Comparison of ENCODE assay signal across 30 cellular contexts in genomic region chr5:180214870-180215737, GRCh38. TPM values are rescaled to one million over a fixed set of nuclear protein-coding genes. Genes with fewer than 3 reads are reported as not detected.
"Had no signal": no experiment of that assay in that cellular context is flagged by ENCODE, and none has a peak within 500 bp of the region (broad histone marks: within the 10 kb centered on the region; RNA-seq: fewer than 3 reads in every experiment).

No MANE protein-coding gene starts in this region.

- H3K4me3 ChIP-seq: Peyer's patch, SJCRH30 had no signal

- FAIRE-seq: astrocyte had no signal

- H3K27me3 ChIP-seq: Peyer's patch, SJCRH30 had no signal

- H3K4me1 Mint-ChIP-seq: activated CD8-positive, alpha-beta memory T cell treated with anti-CD3 and anti-CD28 coated beads, Interleukin-2, amount 10 ng/mL, durations not matched to agents 7 days and 5 days; WTC11 had no signal

- H3K27me3 Mint-ChIP-seq: activated CD8-positive, alpha-beta memory T cell treated with anti-CD3 and anti-CD28 coated beads, Interleukin-2, amount 10 ng/mL, durations not matched to agents 7 days and 5 days had no signal

- H3K27ac Mint-ChIP-seq: activated CD8-positive, alpha-beta memory T cell treated with anti-CD3 and anti-CD28 coated beads, Interleukin-2, amount 10 ng/mL, durations not matched to agents 7 days and 5 days; activated CD8-positive, alpha-beta T cell treated with anti-CD3 and anti-CD28 coated beads, Interleukin-2, amount 10 ng/mL, durations not matched to agents 7 days and 5 days; activated naive CD8-positive, alpha-beta T cell; activated T-cell treated with anti-CD3 and anti-CD28 coated beads, Interleukin-2, amount 50 U/mL, for 24 hours; activated T-helper 1 cell treated with anti-CD3 and anti-CD28 coated beads, Interleukin-12 subunit alpha, Interleukin-12 subunit beta, Interleukin-2, Interleukin-4 antibody, amounts not matched to agents 30 ng/mL and 10 ng/mL and 1 ng/mL, durations not matched to agents 14 hours and 24 hours and 36 hours; brain; WTC11 had no signal

- H3K4me1 ChIP-seq: Peyer's patch, SJCRH30 had no signal

- H3K4me2 ChIP-seq: SK-N-SH had no signal

- H3K36me3 Mint-ChIP-seq: activated CD8-positive, alpha-beta memory T cell treated with anti-CD3 and anti-CD28 coated beads, Interleukin-2, amount 10 ng/mL, durations not matched to agents 7 days and 5 days had no signal

- DNase-seq: activated CD4-positive, alpha-beta T cell treated with anti-CD3 and anti-CD28 coated beads for 48 hours; activated CD4-positive, alpha-beta T cell treated with anti-CD3 and anti-CD28 coated beads, Interleukin-2, amount 50 U/mL, for 4 hours; activated CD4-positive, CD25-positive, alpha-beta regulatory T cell treated with anti-CD3 and anti-CD28 coated beads, Interleukin-2, amount 50 U/mL, for 72 hours; activated CD8-positive, alpha-beta memory T cell treated with anti-CD3 and anti-CD28 coated beads, Interleukin-2, amount 10 ng/mL, durations not matched to agents 7 days and 5 days; activated CD8-positive, alpha-beta T cell treated with anti-CD3 and anti-CD28 coated beads, Interleukin-2, amount 10 ng/mL, durations not matched to agents 7 days and 5 days; activated effector memory CD4-positive, alpha-beta T cell treated with Interleukin-2 at 50 U/mL for 16 hours; activated naive CD4-positive, alpha-beta T cell; activated T-cell treated with anti-CD3 and anti-CD28 coated beads, Interleukin-2, amount 50 U/mL, for 24 hours; amygdala; MM.1S; NCI-H1105; NCI-H1436; NCI-H1694 treated with DMSO at 0.1 percent for 48 hours; NCI-H2029 treated with DMSO at 0.1 percent for 48 hours; NCI-H345; NCI-H510A; NCI-H526 treated with DMSO at 0.1 percent for 48 hours; Peyer's patch; Right ventricle myocardium superior; SJCRH30; SK-N-SH; T-helper 1 cell had no signal

- H3K4me3 Mint-ChIP-seq: activated CD8-positive, alpha-beta memory T cell treated with anti-CD3 and anti-CD28 coated beads, Interleukin-2, amount 10 ng/mL, durations not matched to agents 7 days and 5 days; activated CD8-positive, alpha-beta T cell treated with anti-CD3 and anti-CD28 coated beads, Interleukin-2, amount 10 ng/mL, durations not matched to agents 7 days and 5 days; activated naive CD8-positive, alpha-beta T cell; activated T-cell treated with anti-CD3 and anti-CD28 coated beads, Interleukin-2, amount 50 U/mL, for 24 hours; activated T-helper 1 cell treated with anti-CD3 and anti-CD28 coated beads, Interleukin-12 subunit alpha, Interleukin-12 subunit beta, Interleukin-2, Interleukin-4 antibody, amounts not matched to agents 30 ng/mL and 10 ng/mL and 1 ng/mL, durations not matched to agents 14 hours and 24 hours and 36 hours; brain; central memory CD8-positive, alpha-beta T cell; WTC11 had no signal

- H3K9me3 ChIP-seq: SJCRH30, SK-N-SH had no signal

- H3K9ac ChIP-seq: SK-N-SH had no signal

- ATAC-seq: activated CD8-positive, alpha-beta memory T cell treated with anti-CD3 and anti-CD28 coated beads, Interleukin-2, amount 10 ng/mL, durations not matched to agents 7 days and 5 days; activated CD8-positive, alpha-beta T cell treated with anti-CD3 and anti-CD28 coated beads, Interleukin-2, amount 10 ng/mL, durations not matched to agents 7 days and 5 days; WTC11 had no signal

- H3K27ac ChIP-seq: Peyer's patch, RWPE1, SJCRH30 had no signal

- H3K36me3 ChIP-seq: Peyer's patch, SJCRH30 had no signal

RNA-seq across cellular contexts. Expression of gene RASGEF1C, which starts 6.1 kb away (rescaled TPM):
- total RNA-seq: activated CD8-positive, alpha-beta memory T cell treated with anti-CD3 and anti-CD28 coated beads, Interleukin-2, amount 10 ng/mL, durations not matched to agents 7 days and 5 days; activated CD8-positive, alpha-beta T cell treated with anti-CD3 and anti-CD28 coated beads, Interleukin-2, amount 10 ng/mL, durations not matched to agents 7 days and 5 days; activated T-helper 1 cell treated with anti-CD3 and anti-CD28 coated beads, Interleukin-12 subunit alpha, Interleukin-12 subunit beta, Interleukin-2, Interleukin-4 antibody, amounts not matched to agents 30 ng/mL and 10 ng/mL and 1 ng/mL, durations not matched to agents 14 hours and 24 hours and 36 hours; SJCRH30; T-helper 2 cell treated with Interferon-gamma antibody and Interleukin-4, amounts not matched to agents 100 ng/mL and 5 ng/mL, for 36 hours had no signal
- polyA plus RNA-seq: SK-N-SH had no signal
